Comparison of ENCODE assay signal across 22 cellular contexts in genomic region chr6:18469486-18469885, GRCh38.
A peak's percentile ranks its signal among the peaks of the same experiment; 100 is the strongest.
DNase-seq lines count a peak whose midpoint lies in the region; ATAC-seq and TF ChIP-seq lines count a peak whose summit lies in the region.
"Had no signal": no experiment of that assay in that cellular context is flagged by ENCODE, and none has a peak within 500 bp of the region (broad histone marks: within the 10 kb centered on the region; RNA-seq: fewer than 3 reads in every experiment).

No MANE protein-coding gene starts in this region.

- H3K4me1 ChIP-seq in GM23338 (ENCODE audit: insufficient read depth): 0 out of 2 replicates have a peak, but pooled peaks cover 6% of the 10 kb centered on the region
- peaks cover 0 to 58% (median 24%) of the 10 kb centered on the region in 4 donors for H3K4me1 ChIP-seq in right lobe of liver
- H3K4me1 ChIP-seq in body of pancreas: peaks cover 25% of the 10 kb centered on the region
- H3K4me1 ChIP-seq: A549, BE2C had no signal

- TF ChIP-seq POLR2A in right lobe of liver (IDR thresholded peaks at IDR 0.05) (no peak), body of pancreas (IDR thresholded peaks at IDR 0.05) (no peak)

- ATAC-seq in GM23338 (no peak), right lobe of liver (peak in 3 of 4 donors; percentile 13 to 39 (median 31)), body of pancreas (no peak)
- ATAC-seq: A549, HCT116 had no signal

- DNase-seq in GM23338 (ENCODE audit: low spot score) (no peak), globus pallidus (ENCODE audit: low spot score) (peak; percentile 5), right lobe of liver (no peak), pons (ENCODE audit: low spot score) (peak; percentile 21), activated gamma-delta T cell (lab: John Stamatoyannopoulos, UW) (no peak), HPDE6-E6E7 (ENCODE audit: extremely low spot score) (no peak), body of pancreas (no peak)
- DNase-seq: 8988T; ACHN; AML-193; BE2C; CD4-positive, alpha-beta T cell; CD8-positive, alpha-beta memory T cell; DMS53; DMS79 treated with DMSO at 0.1 percent for 48 hours; GF-D8; GM23248; H9 had no signal

- no peak overlapping the region for H3K27ac ChIP-seq in GM23338 (ENCODE audit: low read depth)
- H3K27ac ChIP-seq in right lobe of liver: no peak overlapping the region
- no peak overlapping the region for H3K27ac ChIP-seq in body of pancreas
- H3K27ac ChIP-seq: A549; BLaER1 treated with 17β-estradiol and CSF1 and Interleukin-3, amounts not matched to agents 10 nM and 100 nM; GM23248 had no signal

- H3K36me3 ChIP-seq in GM23338 (ENCODE audit: insufficient read depth) (no peaks in the 10 kb centered on the region), right lobe of liver (no peaks in the 10 kb centered on the region), body of pancreas (replicated peaks in 1 of 2; ENCODE audit: insufficient read depth in 1 of 2, low read depth in 2 of 2) (no peaks in the 10 kb centered on the region)
- H3K36me3 ChIP-seq: BE2C had no signal

- H3K27me3 ChIP-seq in GM23338 (ENCODE audit: insufficient read depth): no peaks in the 10 kb centered on the region
- no peaks in the 10 kb centered on the region for H3K27me3 ChIP-seq in right lobe of liver
- H3K27me3 ChIP-seq in body of pancreas: no peaks in the 10 kb centered on the region
- H3K27me3 ChIP-seq: BE2C; BLaER1 treated with 17β-estradiol and CSF1 and Interleukin-3, amounts not matched to agents 10 nM and 100 nM had no signal

- H4K20me1 ChIP-seq in GM23338 (replicated peaks; ENCODE audit: insufficient read depth): no peaks in the 10 kb centered on the region

- H2AFZ ChIP-seq in GM23338: no peak overlapping the region
- H2AFZ ChIP-seq: GM23248 had no signal

- peaks cover 7% of the 10 kb centered on the region; the same call in 2 of the 3 replicates for H3K4me1 Mint-ChIP-seq in GM23338
- H3K4me1 Mint-ChIP-seq: CD8-positive, alpha-beta memory T cell had no signal

- H3K9me3 Mint-ChIP-seq in GM23338: no peaks in the 10 kb centered on the region
- H3K9me3 Mint-ChIP-seq: CD14-positive monocyte; CD4-positive, alpha-beta T cell; CD8-positive, alpha-beta memory T cell; H9 had no signal

- no peak overlapping the region for H3K4me3 ChIP-seq in GM23338
- no peak overlapping the region for H3K4me3 ChIP-seq in right lobe of liver
- no peak overlapping the region for H3K4me3 ChIP-seq in body of pancreas
- H3K4me3 ChIP-seq: A549; BLaER1 treated with 17β-estradiol and CSF1 and Interleukin-3, amounts not matched to agents 10 nM and 100 nM; GM23248 had no signal

- H3K9me3 ChIP-seq in right lobe of liver: no peaks in the 10 kb centered on the region
- no peaks in the 10 kb centered on the region for H3K9me3 ChIP-seq in body of pancreas
- H3K9me3 ChIP-seq: A549; BE2C; BLaER1 treated with 17β-estradiol and CSF1 and Interleukin-3, amounts not matched to agents 10 nM and 100 nM had no signal

- no peaks in the 10 kb centered on the region for H3K79me2 ChIP-seq in GM23338 (replicated peaks; ENCODE audit: insufficient read depth)

- H3K4me2 ChIP-seq in GM23338: 0 out of 2 replicates have a peak overlapping the region, but pooled peaks have one; percentile 18
- H3K4me2 ChIP-seq: A549; BLaER1 treated with 17β-estradiol and CSF1 and Interleukin-3, amounts not matched to agents 10 nM and 100 nM had no signal

- peaks cover 7% of the 10 kb centered on the region; the same call in 1 of the 2 replicates for H3K9me2 ChIP-seq in GM23338 (ENCODE audit: insufficient read depth)

- no peaks in the 10 kb centered on the region for H3K27me3 Mint-ChIP-seq in GM23338 (ENCODE audit: insufficient read depth, low read depth, poor library complexity)
- H3K27me3 Mint-ChIP-seq: CD4-positive, alpha-beta T cell had no signal

- intact Hi-C loops in right lobe of liver (cut with DNase I) (no loop called here), body of pancreas (cut with DNase I) (no loop called here)

- no peak overlapping the region for H3K4me3 Mint-ChIP-seq in GM23338
- H3K4me3 Mint-ChIP-seq: CD14-positive monocyte; CD4-positive, alpha-beta T cell; CD8-positive, alpha-beta memory T cell; H9 had no signal

- no peaks in the 10 kb centered on the region; the same call in 2 of the 3 replicates for H3K36me3 Mint-ChIP-seq in GM23338 (ENCODE audit: low read depth)

- WGBS in right lobe of liver (ENCODE audit: insufficient coverage, low coverage, low lambda C conversion rate, missing lambda C conversion rate): 31% methylated on average over 3 of the region's 3 CpGs
- 70 to 78% methylated on average over 3 of the region's 3 CpGs for WGBS in body of pancreas, 2 donors

- H3K27ac Mint-ChIP-seq in GM23338: no peak overlapping the region
- H3K27ac Mint-ChIP-seq: CD14-positive monocyte; CD4-positive, alpha-beta T cell; CD8-positive, alpha-beta memory T cell; H9 had no signal

- no peak for TF ChIP-seq CTCF in GM23338 (conservative IDR thresholded peaks at IDR 0.05; ENCODE audit: low read depth in 2 of 2)
- no peak for TF ChIP-seq CTCF in right lobe of liver (IDR thresholded peaks at IDR 0.05)
- no peak for TF ChIP-seq CTCF in body of pancreas (IDR thresholded peaks at IDR 0.05)

- no peaks in the 10 kb centered on the region for H3F3A ChIP-seq in GM23338 (replicated peaks; ENCODE audit: low read depth)

TF ChIP-seq in GM23338, 12 proteins besides CTCF, POLR2A, EP300 and RAD21 (continues in another document):
- TF ChIP-seq NANOG (IDR thresholded peaks at IDR 0.05; ENCODE audit: borderline replicate concordance): no peak
- no peak for TF ChIP-seq ZNF114 (CRISPR knock-in tag; IDR thresholded peaks at IDR 0.05)
- no peak for TF ChIP-seq STAT1 (IDR thresholded peaks at IDR 0.05; ENCODE audit: unreplicated experiment)
- TF ChIP-seq CREB1 (CRISPR knock-in tag; IDR thresholded peaks at IDR 0.05; ENCODE audit: low read depth): no peak
- no peak for TF ChIP-seq EZH2phosphoT487 (IDR thresholded peaks at IDR 0.05; ENCODE audit: unreplicated experiment)
- no peak for TF ChIP-seq REST (IDR thresholded peaks at IDR 0.05; ENCODE audit: unreplicated experiment)
- no peak for TF ChIP-seq POLR2AphosphoS5 (IDR thresholded peaks at IDR 0.05; ENCODE audit: low read depth)
- no peak for TF ChIP-seq ETS1 (IDR thresholded peaks at IDR 0.05)

Comparison
In these comparisons a context has a peak if more than half of its experiments do, and no peak if none do; other contexts are left out.
1. ATAC-seq: peak in right lobe of liver (3 of 4); none in GM23338 (single experiment) and body of pancreas (single experiment).
2. DNase-seq: peak in globus pallidus (single experiment) and pons (single experiment); none in GM23338 (single experiment), right lobe of liver (0 of 3), activated gamma-delta T cell (single experiment), HPDE6-E6E7 (single experiment) and body of pancreas (0 of 4).